ENCODE assay signal across 11 cellular contexts in the genomic region with DNA sequence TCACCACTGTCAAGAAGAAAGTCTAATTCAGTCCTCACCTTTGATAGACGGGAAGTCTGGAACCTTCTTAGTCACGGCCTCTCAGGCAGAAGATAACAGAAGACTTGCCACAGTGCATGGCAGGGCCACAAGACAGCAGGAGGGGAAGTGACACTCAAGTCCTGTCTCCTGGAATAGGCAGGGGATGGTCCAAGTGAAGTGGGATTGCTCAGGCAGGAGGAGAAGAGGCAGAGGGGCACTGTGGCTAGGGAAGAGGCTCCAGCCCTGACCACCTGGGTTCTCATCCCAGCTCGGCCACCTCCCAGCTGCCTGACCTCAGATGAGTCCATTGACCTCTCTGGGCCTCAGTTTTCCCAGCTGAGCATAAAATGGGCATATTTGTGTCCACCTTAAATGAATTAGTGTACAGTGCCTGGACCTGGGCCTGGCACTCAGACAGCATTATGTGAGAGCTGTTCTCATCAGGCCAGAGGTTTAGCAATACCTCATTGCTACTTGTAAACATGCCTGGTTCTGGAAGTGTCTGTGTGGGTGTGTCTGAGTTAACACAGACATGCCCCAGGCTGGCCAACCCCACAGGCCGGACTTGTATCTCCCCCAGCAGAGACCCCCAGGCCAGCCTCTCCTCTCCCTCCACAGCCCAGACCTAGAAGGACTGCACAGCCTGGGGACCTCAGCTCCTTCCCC. TPM values are rescaled to one million over a fixed set of nuclear protein-coding genes. Genes with fewer than 3 reads are reported as not detected.
DNase-seq lines count a peak whose midpoint lies in the region; ATAC-seq, FAIRE-seq and TF ChIP-seq lines count a peak whose summit lies in the region.
"Had no signal": no experiment of that assay in that cellular context is flagged by ENCODE, and none has a peak within 500 bp of the region (broad histone marks: within the 10 kb centered on the region; RNA-seq: fewer than 3 reads in every experiment).

No MANE protein-coding gene starts in this region.

- no peak for TF ChIP-seq EP300 in H1 (IDR thresholded peaks at IDR 0.05; ENCODE audit: borderline replicate concordance in 1 of 2, low read depth in 2 of 2, low read length in 2 of 2)

- H3K36me3 Mint-ChIP-seq in progenitor cell of endocrine pancreas (ENCODE audit: insufficient read depth), result no peaks in the 10 kb centered on the region

- no peak for TF ChIP-seq POLR2A in H1 (IDR thresholded peaks at IDR 0.05; ENCODE audit: control extremely low read depth in 1 of 2, low read depth in 2 of 2, low read length in 2 of 2)

- peak; percentile 5 for DNase-seq in GM10248 (ENCODE audit: extremely low spot score)
- peak; percentile 17 for DNase-seq in Jurkat, Clone E6-1 (ENCODE audit: low read depth, low spot score)
- peak in 1 of 2 experiments; percentile 11 for DNase-seq in H1 (ENCODE audit: low read depth in 1 of 2, low spot score in 2 of 2)
- DNase-seq in G401 (ENCODE audit: low spot score), result no peak
- no peak for DNase-seq in progenitor cell of endocrine pancreas (ENCODE audit: low spot score, unreplicated experiment)
- DNase-seq in DMS114 treated with DMSO at 0.1 percent for 48 hours (lab: John Stamatoyannopoulos, UW; ENCODE audit: unreplicated experiment), result no peak
- DNase-seq: NCI-H1930 had no signal

- in situ Hi-C loops in G401 (cut with HindIII; ENCODE audit: low sequenced_read_pairs), result no loop called here

- H3K23ac ChIP-seq in H1 (ENCODE audit: insufficient read length), result no peak overlapping the region

- no peak for FAIRE-seq in H1 (lab: Jason Lieb, UNC)

- no peak for TF ChIP-seq CTCF in GM10248 (IDR thresholded peaks at IDR 0.05; ENCODE audit: control extremely low read depth, extremely low read depth, low read depth, missing control alignments)
- TF ChIP-seq CTCF in H1 (IDR thresholded peaks at IDR 0.05; ENCODE audit: control extremely low read depth in 1 of 3, insufficient read depth in 1 of 3, low read depth in 1 of 3, low read length in 3 of 3), result no peak
- no peak for TF ChIP-seq CTCF in progenitor cell of endocrine pancreas (IDR thresholded peaks at IDR 0.05; ENCODE audit: unreplicated experiment)

- H3K9me3 ChIP-seq in H1 (ENCODE audit: insufficient read depth in 2 of 2, low read depth in 1 of 2, low read length in 1 of 2), result no peaks in the 10 kb centered on the region
- no peaks in the 10 kb centered on the region for H3K9me3 ChIP-seq in muscle layer of duodenum (ENCODE audit: control insufficient read depth in 1 of 2, low read length in 2 of 2)

- H3K18ac ChIP-seq in H1 (ENCODE audit: extremely low read depth, low read length), result no peak overlapping the region

- H3K27me3 ChIP-seq in H1 (replicated peaks in 1 of 4; ENCODE audit: control insufficient read depth in 3 of 4, extremely low read depth in 1 of 4, insufficient read depth in 3 of 4, low read length in 3 of 4), result 0 out of 7 replicates have a peak, but pooled peaks cover 0 to 3% (median 1%) of the 10 kb centered on the region in 4 experiments
- no peaks in the 10 kb centered on the region for H3K27me3 ChIP-seq in muscle layer of duodenum (ENCODE audit: low read depth, low read length)

- H2BK12ac ChIP-seq in H1 (ENCODE audit: low read depth, low read length), result no peak overlapping the region

- H3K56ac ChIP-seq in H1 (replicated peaks; ENCODE audit: insufficient read length, low read depth, low read length), result no peak overlapping the region

- no peaks in the 10 kb centered on the region for H3K23me2 ChIP-seq in H1 (ENCODE audit: low read depth, low read length)

- 0 out of 2 replicates have a peak overlapping the region, but pooled peaks have one; percentile 64 for H2AFZ ChIP-seq in H1 (ENCODE audit: low read length)

- no peak overlapping the region for H2BK5ac ChIP-seq in H1 (ENCODE audit: low read depth, low read length)

- no peaks in the 10 kb centered on the region for H3K36me3 ChIP-seq in H1 (ENCODE audit: control insufficient read depth in 2 of 4, insufficient read depth in 4 of 4, low read length in 3 of 4)
- H3K36me3 ChIP-seq in muscle layer of duodenum (ENCODE audit: control insufficient read depth in 1 of 2, insufficient read depth in 2 of 2, low read length in 2 of 2), result no peaks in the 10 kb centered on the region

- POLR2A ChIA-PET in GM10248 (lab: Yijun Ruan, JAX), result no interaction called here
- POLR2A ChIA-PET in H1 (lab: Charles Lee; ENCODE audit: partially characterized antibody), result no interaction called here

- TF ChIP-seq RAD21 in H1 (IDR thresholded peaks at IDR 0.05 in 1 of 2, conservative IDR thresholded peaks at IDR 0.05 in 1 of 2; ENCODE audit: low read depth in 2 of 2, low read length in 2 of 2), result no peak

- no peaks in the 10 kb centered on the region for H3K79me1 ChIP-seq in H1 (ENCODE audit: low read depth, low read length)

- no peak overlapping the region for H3K4me3 ChIP-seq in Jurkat, Clone E6-1 (ENCODE audit: low read length)
- no peak overlapping the region for H3K4me3 ChIP-seq in H1 (ENCODE audit: extremely low read depth in 1 of 4, insufficient read depth in 2 of 4, low read depth in 3 of 4, low read length in 4 of 4)
- H3K4me3 ChIP-seq in muscle layer of duodenum (ENCODE audit: low read depth in 1 of 2, low read length in 2 of 2), result peak overlapping the region; percentile 7 to 21

- H3K4me1 Mint-ChIP-seq in progenitor cell of endocrine pancreas (ENCODE audit: low read depth), result peaks cover 19% of the 10 kb centered on the region

- CTCF ChIA-PET in GM10248 (lab: Yijun Ruan, JAX) (interaction anchor here (0.8 to 2.5 kb wide), 7 partner anchors 10 to 208 kb away, joined by 3 to 13 read pairs (median 4); no protein-coding TSS in a partner anchor), H1 (lab: Charles Lee; ENCODE audit: partially characterized antibody) (interaction anchor here (0.6 to 3.9 kb wide), 27 partner anchors 10 to 203 kb away, joined by 3 to 31 read pairs (median 4); no protein-coding TSS in a partner anchor)

- H3K27ac ChIP-seq in H1 (ENCODE audit: low read depth, low read length), result no peak overlapping the region
- H3K27ac ChIP-seq in muscle layer of duodenum (ENCODE audit: low read length), result no peak overlapping the region

- no peak overlapping the region for H4K5ac ChIP-seq in H1 (ENCODE audit: insufficient read length, low read depth, low read length)

- H2BK120ac ChIP-seq in H1 (replicated peaks; ENCODE audit: low read depth, low read length), result no peak overlapping the region

- no peak overlapping the region for H2AK5ac ChIP-seq in H1 (ENCODE audit: low read depth, low read length)

- H2BK20ac ChIP-seq in H1 (ENCODE audit: low read length), result no peak overlapping the region

- H3K27me3 Mint-ChIP-seq in progenitor cell of endocrine pancreas, result peaks cover 40% of the 10 kb centered on the region

- H4K8ac ChIP-seq in H1 (ENCODE audit: extremely low read depth, insufficient read depth, low read length), result no peak overlapping the region

- H3K79me2 ChIP-seq in H1 (ENCODE audit: control insufficient read depth in 1 of 2, insufficient read depth in 2 of 2, low read length in 2 of 2), result no peaks in the 10 kb centered on the region

- 0 out of 2 replicates have a peak overlapping the region, but pooled peaks have one; percentile 29 for H2BK15ac ChIP-seq in H1 (ENCODE audit: low read length)

- no peak overlapping the region for H4K91ac ChIP-seq in H1 (replicated peaks; ENCODE audit: insufficient read length, low read length)

- H3K4me1 ChIP-seq in H1 (replicated peaks in 1 of 4; ENCODE audit: control insufficient read depth in 3 of 4, insufficient read depth in 4 of 4, low read length in 3 of 4) (peaks cover 0 to 18% (median 8%) of the 10 kb centered on the region in 4 experiments; a peak in 5 of 7 replicates), muscle layer of duodenum (ENCODE audit: control insufficient read depth in 1 of 2, insufficient read depth in 2 of 2, low read length in 2 of 2) (peaks cover 8 to 32% of the 10 kb centered on the region in 2 donors)

- no peaks in the 10 kb centered on the region for H3K9me3 Mint-ChIP-seq in progenitor cell of endocrine pancreas (ENCODE audit: low read depth)
- H3K9me3 Mint-ChIP-seq: endodermal cell, naive B cell had no signal

- H3K14ac ChIP-seq in H1 (ENCODE audit: insufficient read length), result no peak overlapping the region

- WGBS in H1 (ENCODE audit: extremely low coverage in 1 of 2, insufficient coverage in 1 of 2, insufficient read length in 1 of 2, insufficient replicate concordance in 2 of 2, low coverage in 1 of 2, low lambda C conversion rate in 2 of 2, missing lambda C conversion rate in 1 of 2), 2 experiments, result 52% methylated on average over 4 of the region's 4 CpGs; no CpG with 5 or more reads in 1 of the 2 experiments

- no peak overlapping the region for H3K4me3 Mint-ChIP-seq in progenitor cell of endocrine pancreas (ENCODE audit: low read depth)
- H3K4me3 Mint-ChIP-seq: endodermal cell had no signal

- H3K4ac ChIP-seq in H1 (replicated peaks; ENCODE audit: insufficient read length, low read depth, low read length), result no peak overlapping the region

- no peak overlapping the region for H3K27ac Mint-ChIP-seq in progenitor cell of endocrine pancreas
- H3K27ac Mint-ChIP-seq: endodermal cell had no signal

- no peaks in the 10 kb centered on the region for H4K20me1 ChIP-seq in H1 (replicated peaks in 1 of 2; ENCODE audit: control insufficient read depth in 1 of 2, insufficient read depth in 2 of 2, low read length in 2 of 2)

- ATAC-seq in HG03095 (IDR thresholded peaks at IDR 0.05; ENCODE audit: unreplicated experiment), result no peak

- no peak overlapping the region for H3K9ac ChIP-seq in H1 (replicated peaks in 1 of 4; ENCODE audit: extremely low read depth in 1 of 4, low read depth in 3 of 4, low read length in 3 of 4)

- 0 out of 4 replicates have a peak overlapping the region, but pooled peaks of 1 of the 2 experiments have one; percentile 25 for H3K4me2 ChIP-seq in H1 (ENCODE audit: insufficient read depth in 1 of 2, low read depth in 2 of 2, low read length in 2 of 2)

TF ChIP-seq in H1, 55 proteins besides CTCF, POLR2A, EP300 and RAD21 (continues in another document):
- no peak for TF ChIP-seq KDM4A (IDR thresholded peaks at IDR 0.05; ENCODE audit: low read depth, low read length, severe bottlenecking)
- TF ChIP-seq NRF1 (IDR thresholded peaks at IDR 0.05; ENCODE audit: low read depth, low read length), result no peak
- no peak for TF ChIP-seq TEAD4 (IDR thresholded peaks at IDR 0.05; ENCODE audit: low read depth, low read length)

RNA-seq across cellular contexts. Expression of a gene that starts 11.5 kb away (rescaled TPM):
- polyA plus RNA-seq in Jurkat, Clone E6-1 (2012; ENCODE audit: insufficient read depth, insufficient read length), result 9.2 TPM
- total RNA-seq in H1 (2021; fragmentation: NEBNext Ultra II Directional; extraction: Animal tissue kit (Norgen Biotek cat#: 25700)), result 3.3 and 4.0 TPM in 2 replicates
- polyA plus RNA-seq in H1 (2011; rRNA removed), result 1.9 and 2.4 TPM in 2 replicates
- polyA plus RNA-seq in H1 (2011; cell fraction: cytosol; rRNA removed), result 1.8 TPM
- polyA plus RNA-seq in H1 (2011; cell fraction: nucleus; rRNA removed), result 4.9 TPM
- polyA plus RNA-seq in H1 (2012, experiment 1 of 2), result 2.3 to 2.9 TPM (median 2.5 TPM) in 4 replicates
- 1.00 TPM for polyA plus RNA-seq in H1 (2012, experiment 2 of 2)
- polyA plus RNA-seq in H1 (2013, experiment 1 of 2), result 3.3 TPM
- 2.5 TPM for polyA plus RNA-seq in H1 (2013, experiment 2 of 2)
- 3.7 and 3.8 TPM in 2 replicates for polyA minus RNA-seq in H1 (2011; rRNA and poly(A)+ RNA removed)
- 8.7 TPM for polyA minus RNA-seq in H1 (2011; cell fraction: cytosol; rRNA and poly(A)+ RNA removed)
- 5.3 TPM for polyA minus RNA-seq in H1 (2011; cell fraction: nucleus; rRNA and poly(A)+ RNA removed)
- 0.06 and 0.37 TPM in 2 replicates for total RNA-seq in G401 (2014; rRNA removed; shearing (Covaris generic))
- 1.8 and 3.6 TPM in 2 replicates for total RNA-seq in progenitor cell of endocrine pancreas

Comparison
In these comparisons a context has a peak if more than half of its experiments do, and no peak if none do; other contexts are left out.
1. DNase-seq: peak in GM10248 (single experiment) and Jurkat, Clone E6-1 (single experiment); none in G401 (single experiment), progenitor cell of endocrine pancreas (single experiment) and DMS114 treated with DMSO at 0.1 percent for 48 hours (single experiment).
2. H3K4me3 ChIP-seq: peak in muscle layer of duodenum (2 of 2); none in Jurkat, Clone E6-1 (single experiment) and H1 (0 of 4).